In genomic region chr1:55386456-55386855, GRCh38 we compare ENCODE assay signal across 19 cellular contexts.
A peak's percentile ranks its signal among the peaks of the same experiment; 100 is the strongest.
DNase-seq lines count a peak whose midpoint lies in the region; ATAC-seq, FAIRE-seq and TF ChIP-seq lines count a peak whose summit lies in the region.
"Had no signal": no experiment of that assay in that cellular context is flagged by ENCODE, and none has a peak within 500 bp of the region (broad histone marks: within the 10 kb centered on the region; RNA-seq: fewer than 3 reads in every experiment).

No MANE protein-coding gene starts in this region.

- H3K27ac ChIP-seq in lung (ENCODE audit: low read depth in 1 of 2, low read length in 1 of 2) = no peak overlapping the region
- no peak overlapping the region for H3K27ac ChIP-seq in CD8-positive, alpha-beta memory T cell (ENCODE audit: low read depth, low read length)
- H3K27ac ChIP-seq in effector memory CD4-positive, alpha-beta T cell (ENCODE audit: insufficient read depth, low read length, poor library complexity, severe bottlenecking) = no peak overlapping the region
- H3K27ac ChIP-seq: GM23248 had no signal

- DNase-seq in HTR-8/SVneo (ENCODE audit: insufficient read length, low spot score) (peak; percentile 10), RPMI7951 (ENCODE audit: low read depth) (peak; percentile 60), lung (ENCODE audit: low spot score) (peak; percentile 10), type B pancreatic cell (ENCODE audit: extremely low spot score, unreplicated experiment) (no peak), Caco-2 (no peak)
- no peak for DNase-seq in CD8-positive, alpha-beta memory T cell
- no peak for DNase-seq in effector memory CD4-positive, alpha-beta T cell
- DNase-seq: ACHN; BE2C; C1 segment of cervical spinal cord; CD4-positive, CD25-positive, alpha-beta regulatory T cell; DMS153; DMS79; GM23248 had no signal

- H3K4me1 ChIP-seq in lung (ENCODE audit: control insufficient read depth in 2 of 2, insufficient read depth in 2 of 2, low read length in 2 of 2) (peaks cover 0 to 6% of the 10 kb centered on the region in 2 donors), Caco-2 (no peaks in the 10 kb centered on the region)
- H3K4me1 ChIP-seq in CD8-positive, alpha-beta memory T cell (ENCODE audit: insufficient read depth, low read length) = no peaks in the 10 kb centered on the region
- no peaks in the 10 kb centered on the region for H3K4me1 ChIP-seq in effector memory CD4-positive, alpha-beta T cell (ENCODE audit: control insufficient read depth, insufficient read depth, low read length, poor library complexity, severe bottlenecking)
- H3K4me1 ChIP-seq: BE2C, HAP-1 had no signal

- CTCF ChIA-PET in CD8-positive, alpha-beta memory T cell (lab: Charles Lee) = no interaction called here
- CTCF ChIA-PET in Caco-2 (lab: Charles Lee) = no interaction called here

- H3K27me3 Mint-ChIP-seq in type B pancreatic cell (no peaks in the 10 kb centered on the region), Caco-2 (ENCODE audit: insufficient read depth, unreplicated experiment) (no peaks in the 10 kb centered on the region)
- peaks cover 4 to 8% of the 10 kb centered on the region in 2 donors for H3K27me3 Mint-ChIP-seq in CD8-positive, alpha-beta memory T cell
- H3K27me3 Mint-ChIP-seq: CD4-positive, CD25-positive, alpha-beta regulatory T cell had no signal

- H3K27me3 ChIP-seq in lung (ENCODE audit: control insufficient read depth, insufficient read depth) (no peaks in the 10 kb centered on the region), Caco-2 (replicated peaks; ENCODE audit: control insufficient read depth, insufficient read depth, low read length) (no peaks in the 10 kb centered on the region)
- no peaks in the 10 kb centered on the region for H3K27me3 ChIP-seq in CD8-positive, alpha-beta memory T cell (ENCODE audit: insufficient read depth, low read length, poor library complexity, severe bottlenecking)
- H3K27me3 ChIP-seq in effector memory CD4-positive, alpha-beta T cell (replicated peaks; ENCODE audit: control insufficient read depth, insufficient read depth, low read length, poor library complexity, severe bottlenecking) = no peaks in the 10 kb centered on the region
- H3K27me3 ChIP-seq: BE2C had no signal

- H3K36me3 Mint-ChIP-seq in type B pancreatic cell (no peaks in the 10 kb centered on the region), Caco-2 (ENCODE audit: insufficient read depth, unreplicated experiment) (no peaks in the 10 kb centered on the region)
- H3K36me3 Mint-ChIP-seq in CD8-positive, alpha-beta memory T cell = peaks cover 0 to 4% (median 0%) of the 10 kb centered on the region in 3 donors
- H3K36me3 Mint-ChIP-seq: CD4-positive, CD25-positive, alpha-beta regulatory T cell had no signal

- H3K9me3 ChIP-seq in lung (ENCODE audit: control insufficient read depth in 2 of 2, insufficient read depth in 1 of 2, low read length in 1 of 2) = no peaks in the 10 kb centered on the region
- H3K9me3 ChIP-seq in CD8-positive, alpha-beta memory T cell (ENCODE audit: low read length) = no peaks in the 10 kb centered on the region
- no peaks in the 10 kb centered on the region for H3K9me3 ChIP-seq in effector memory CD4-positive, alpha-beta T cell (ENCODE audit: control insufficient read depth, low read length)
- no peaks in the 10 kb centered on the region for H3K9me3 ChIP-seq in Caco-2
- H3K9me3 ChIP-seq: BE2C, HAP-1 had no signal

- H3K9me3 Mint-ChIP-seq in type B pancreatic cell (peaks cover 5% of the 10 kb centered on the region), Caco-2 (ENCODE audit: unreplicated experiment) (peaks cover 11% of the 10 kb centered on the region)
- peaks cover 0 to 8% (median 3%) of the 10 kb centered on the region in 5 donors for H3K9me3 Mint-ChIP-seq in CD8-positive, alpha-beta memory T cell

- H3K4me3 ChIP-seq in lung = no peak overlapping the region
- no peak overlapping the region for H3K4me3 ChIP-seq in CD8-positive, alpha-beta memory T cell (ENCODE audit: low read length)
- no peak overlapping the region for H3K4me3 ChIP-seq in effector memory CD4-positive, alpha-beta T cell (ENCODE audit: insufficient read depth, low read depth, low read length, poor library complexity, severe bottlenecking)
- H3K4me3 ChIP-seq in Caco-2 (ENCODE audit: low read depth, low read length) = no peak overlapping the region
- H3K4me3 ChIP-seq: GM23248, HAP-1, K562 had no signal

- TF ChIP-seq CTCF in lung (IDR thresholded peaks at IDR 0.05; ENCODE audit: control extremely low read depth, extremely low read depth) (no peak), type B pancreatic cell (conservative IDR thresholded peaks at IDR 0.05) (no peak), Caco-2 (IDR thresholded peaks at IDR 0.05; ENCODE audit: insufficient read depth in 1 of 2, low read depth in 1 of 2, low read length in 1 of 2, severe bottlenecking in 1 of 2, unreplicated experiment in 1 of 2) (no peak)

- intact Hi-C loops in Caco-2 (cut with micrococcal nuclease; ENCODE audit: unreplicated experiment) = no loop called here

- H3K27ac Mint-ChIP-seq in type B pancreatic cell = peak overlapping the region; percentile 29
- no peak overlapping the region for H3K27ac Mint-ChIP-seq in CD8-positive, alpha-beta memory T cell
- H3K27ac Mint-ChIP-seq in Caco-2 (ENCODE audit: unreplicated experiment) = no peak overlapping the region
- H3K27ac Mint-ChIP-seq: CD4-positive, CD25-positive, alpha-beta regulatory T cell had no signal

- no peaks in the 10 kb centered on the region for H3K36me3 ChIP-seq in lung (ENCODE audit: control insufficient read depth in 2 of 2, insufficient read depth in 2 of 2, low read length in 2 of 2)
- H3K36me3 ChIP-seq in CD8-positive, alpha-beta memory T cell (ENCODE audit: insufficient read depth, low read length) = no peaks in the 10 kb centered on the region
- no peaks in the 10 kb centered on the region for H3K36me3 ChIP-seq in effector memory CD4-positive, alpha-beta T cell (ENCODE audit: control insufficient read depth, insufficient read depth, low read length)
- no peaks in the 10 kb centered on the region for H3K36me3 ChIP-seq in Caco-2 (ENCODE audit: control insufficient read depth, insufficient read depth, low read length)
- H3K36me3 ChIP-seq: BE2C, HAP-1 had no signal

- H3K4me1 Mint-ChIP-seq in type B pancreatic cell (ENCODE audit: unreplicated experiment) (peaks cover 27% of the 10 kb centered on the region), Caco-2 (ENCODE audit: low read depth, unreplicated experiment) (no peaks in the 10 kb centered on the region)
- no peaks in the 10 kb centered on the region for H3K4me1 Mint-ChIP-seq in CD8-positive, alpha-beta memory T cell

- POLR2A ChIA-PET in CD8-positive, alpha-beta memory T cell (lab: Charles Lee) = no interaction called here
- POLR2A ChIA-PET in Caco-2 (lab: Charles Lee) = no interaction called here

- no peak for FAIRE-seq in HTR-8/SVneo (lab: Jason Lieb, UNC)
- FAIRE-seq: A204.1, GM12891, GM19239, K562 had no signal

- no TSS peak for BruUV-seq in Caco-2 (replicated peaks; lab: Mats Ljungman, UMichigan)

- 80 to 89% methylated on average over 4 of the region's 4 CpGs for WGBS in lung, 2 donors

- no peak for ATAC-seq in lung (ENCODE audit: insufficient read depth, low FRiP score)
- ATAC-seq: K562 had no signal

- H3K4me3 Mint-ChIP-seq in type B pancreatic cell (no peak overlapping the region), Caco-2 (ENCODE audit: unreplicated experiment) (no peak overlapping the region)
- H3K4me3 Mint-ChIP-seq in CD8-positive, alpha-beta memory T cell = no peak overlapping the region
- H3K4me3 Mint-ChIP-seq: CD4-positive, CD25-positive, alpha-beta regulatory T cell had no signal

Comparison
In these comparisons a context has a peak if more than half of its experiments do, and no peak if none do; other contexts are left out.
1. DNase-seq: peak in HTR-8/SVneo (single experiment), RPMI7951 (single experiment) and lung (single experiment); none in type B pancreatic cell (single experiment), CD8-positive, alpha-beta memory T cell (0 of 5), effector memory CD4-positive, alpha-beta T cell (0 of 3) and Caco-2 (0 of 2).